In the genomic region with DNA sequence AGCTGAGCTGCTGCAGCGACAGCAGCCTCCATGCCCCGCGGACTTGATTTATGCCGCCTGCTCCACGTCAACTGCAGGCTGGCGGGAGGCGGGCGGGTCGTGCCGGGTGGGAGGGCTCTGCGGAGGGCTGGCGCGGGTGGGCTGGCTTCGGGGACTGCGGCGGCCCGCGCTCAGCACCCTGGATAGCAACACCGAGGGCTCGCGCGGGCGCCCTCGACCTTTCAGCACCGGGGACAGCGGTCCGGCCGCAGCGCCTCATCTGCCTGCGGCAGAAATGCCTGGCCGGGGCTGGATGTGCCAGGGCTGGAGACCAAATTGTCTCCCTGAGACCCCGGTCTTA, we compare ENCODE assay signal across 1 cellular context.
TF ChIP-seq lines count a peak whose summit lies in the region.

No MANE protein-coding gene starts in this region.

TF ChIP-seq in HepG2, 621 proteins besides CTCF, POLR2A, EP300 and RAD21 (continued from another document and continues in another):
- TF ChIP-seq, protein P1, sequence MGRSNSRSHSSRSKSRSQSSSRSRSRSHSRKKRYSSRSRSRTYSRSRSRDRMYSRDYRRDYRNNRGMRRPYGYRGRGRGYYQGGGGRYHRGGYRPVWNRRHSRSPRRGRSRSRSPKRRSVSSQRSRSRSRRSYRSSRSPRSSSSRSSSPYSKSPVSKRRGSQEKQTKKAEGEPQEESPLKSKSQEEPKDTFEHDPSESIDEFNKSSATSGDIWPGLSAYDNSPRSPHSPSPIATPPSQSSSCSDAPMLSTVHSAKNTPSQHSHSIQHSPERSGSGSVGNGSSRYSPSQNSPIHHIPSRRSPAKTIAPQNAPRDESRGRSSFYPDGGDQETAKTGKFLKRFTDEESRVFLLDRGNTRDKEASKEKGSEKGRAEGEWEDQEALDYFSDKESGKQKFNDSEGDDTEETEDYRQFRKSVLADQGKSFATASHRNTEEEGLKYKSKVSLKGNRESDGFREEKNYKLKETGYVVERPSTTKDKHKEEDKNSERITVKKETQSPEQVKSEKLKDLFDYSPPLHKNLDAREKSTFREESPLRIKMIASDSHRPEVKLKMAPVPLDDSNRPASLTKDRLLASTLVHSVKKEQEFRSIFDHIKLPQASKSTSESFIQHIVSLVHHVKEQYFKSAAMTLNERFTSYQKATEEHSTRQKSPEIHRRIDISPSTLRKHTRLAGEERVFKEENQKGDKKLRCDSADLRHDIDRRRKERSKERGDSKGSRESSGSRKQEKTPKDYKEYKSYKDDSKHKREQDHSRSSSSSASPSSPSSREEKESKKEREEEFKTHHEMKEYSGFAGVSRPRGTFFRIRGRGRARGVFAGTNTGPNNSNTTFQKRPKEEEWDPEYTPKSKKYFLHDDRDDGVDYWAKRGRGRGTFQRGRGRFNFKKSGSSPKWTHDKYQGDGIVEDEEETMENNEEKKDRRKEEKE (IDR thresholded peaks at IDR 0.05) = no peak
- TF ChIP-seq NFE2 (CRISPR knock-in tag; IDR thresholded peaks at IDR 0.05) (peak; percentile 86; the same call in 1 of the 2 replicates), ZNF781 (CRISPR knock-in tag; IDR thresholded peaks at IDR 0.05; ENCODE audit: borderline replicate concordance, not compliant biosample characterization) (peak; percentile 99), SAFB2 (CRISPR knock-in tag; IDR thresholded peaks at IDR 0.05; ENCODE audit: borderline replicate concordance, low read depth) (peak; percentile 99), ZNF747 (CRISPR knock-in tag; IDR thresholded peaks at IDR 0.05; ENCODE audit: borderline replicate concordance) (peak; percentile 89), FOXP1 (IDR thresholded peaks at IDR 0.05) (no peak), FOXP1 (CRISPR knock-in tag; IDR thresholded peaks at IDR 0.05) (0 out of 2 replicates have a peak, but pooled peaks have one; percentile 23), SYNCRIP (IDR thresholded peaks at IDR 0.05; ENCODE audit: insufficient read depth, low read depth, low read length) (no peak), HNRNPUL1 (IDR thresholded peaks at IDR 0.05; ENCODE audit: low read depth, low read length) (no peak), ZNF776 (CRISPR knock-in tag; IDR thresholded peaks at IDR 0.05) (peak; percentile 99), KAT2B (IDR thresholded peaks at IDR 0.05; ENCODE audit: borderline replicate concordance, low read depth, low read length) (no peak), SMAD3 (CRISPR knock-in tag; IDR thresholded peaks at IDR 0.05) (peak; percentile 99), NFKB2 (CRISPR knock-in tag; IDR thresholded peaks at IDR 0.05; ENCODE audit: borderline replicate concordance) (peak; percentile 100), SOX13 (IDR thresholded peaks at IDR 0.05) (no peak), SOX13 (CRISPR knock-in tag; conservative IDR thresholded peaks at IDR 0.05 in 1 of 2, IDR thresholded peaks at IDR 0.05 in 1 of 2) (peak in 1 of 2 experiments; percentile 85; a peak in 2 of 4 replicates), MTA1 (CRISPR knock-in tag; IDR thresholded peaks at IDR 0.05; ENCODE audit: borderline replicate concordance) (no peak; the same call in 1 of the 2 replicates), NFIB (CRISPR knock-in tag; IDR thresholded peaks at IDR 0.05; ENCODE audit: borderline replicate concordance) (no peak), ATRX (CRISPR knock-in tag; IDR thresholded peaks at IDR 0.05; ENCODE audit: borderline replicate concordance) (no peak), ATF7 (IDR thresholded peaks at IDR 0.05) (no peak), ATF7 (CRISPR knock-in tag; IDR thresholded peaks at IDR 0.05) (no peak), DNMT1 (CRISPR knock-in tag; IDR thresholded peaks at IDR 0.05) (peak; percentile 99), MTA3 (CRISPR knock-in tag; IDR thresholded peaks at IDR 0.05) (peak; percentile 95), ELF1 (CRISPR knock-in tag; IDR thresholded peaks at IDR 0.05) (peak; percentile 68), ZNF33A (CRISPR knock-in tag; IDR thresholded peaks at IDR 0.05; ENCODE audit: borderline replicate concordance) (peak; percentile 99), RXRB (CRISPR knock-in tag; IDR thresholded peaks at IDR 0.05; ENCODE audit: borderline replicate concordance) (peak; percentile 90), ZNF569 (CRISPR knock-in tag; IDR thresholded peaks at IDR 0.05; ENCODE audit: borderline replicate concordance) (0 out of 2 replicates have a peak, but pooled peaks have one; percentile 60), ZNF44 (CRISPR knock-in tag; IDR thresholded peaks at IDR 0.05) (peak; percentile 98), RAD51 (IDR thresholded peaks at IDR 0.05; ENCODE audit: borderline replicate concordance) (no peak), ZNF24 (IDR thresholded peaks at IDR 0.05) (no peak), MEIS2 (CRISPR knock-in tag; IDR thresholded peaks at IDR 0.05) (peak; percentile 100), ZNF224 (CRISPR knock-in tag; IDR thresholded peaks at IDR 0.05) (peak; percentile 88; the same call in 1 of the 2 replicates), ZNF737 (CRISPR knock-in tag; IDR thresholded peaks at IDR 0.05; ENCODE audit: borderline replicate concordance) (peak; percentile 98), SMARCC2 (IDR thresholded peaks at IDR 0.05) (no peak), KMT2B (CRISPR knock-in tag; IDR thresholded peaks at IDR 0.05) (peak; percentile 92), ZMYM4 (CRISPR knock-in tag; IDR thresholded peaks at IDR 0.05) (peak; percentile 92)
- TF ChIP-seq, protein P2, sequence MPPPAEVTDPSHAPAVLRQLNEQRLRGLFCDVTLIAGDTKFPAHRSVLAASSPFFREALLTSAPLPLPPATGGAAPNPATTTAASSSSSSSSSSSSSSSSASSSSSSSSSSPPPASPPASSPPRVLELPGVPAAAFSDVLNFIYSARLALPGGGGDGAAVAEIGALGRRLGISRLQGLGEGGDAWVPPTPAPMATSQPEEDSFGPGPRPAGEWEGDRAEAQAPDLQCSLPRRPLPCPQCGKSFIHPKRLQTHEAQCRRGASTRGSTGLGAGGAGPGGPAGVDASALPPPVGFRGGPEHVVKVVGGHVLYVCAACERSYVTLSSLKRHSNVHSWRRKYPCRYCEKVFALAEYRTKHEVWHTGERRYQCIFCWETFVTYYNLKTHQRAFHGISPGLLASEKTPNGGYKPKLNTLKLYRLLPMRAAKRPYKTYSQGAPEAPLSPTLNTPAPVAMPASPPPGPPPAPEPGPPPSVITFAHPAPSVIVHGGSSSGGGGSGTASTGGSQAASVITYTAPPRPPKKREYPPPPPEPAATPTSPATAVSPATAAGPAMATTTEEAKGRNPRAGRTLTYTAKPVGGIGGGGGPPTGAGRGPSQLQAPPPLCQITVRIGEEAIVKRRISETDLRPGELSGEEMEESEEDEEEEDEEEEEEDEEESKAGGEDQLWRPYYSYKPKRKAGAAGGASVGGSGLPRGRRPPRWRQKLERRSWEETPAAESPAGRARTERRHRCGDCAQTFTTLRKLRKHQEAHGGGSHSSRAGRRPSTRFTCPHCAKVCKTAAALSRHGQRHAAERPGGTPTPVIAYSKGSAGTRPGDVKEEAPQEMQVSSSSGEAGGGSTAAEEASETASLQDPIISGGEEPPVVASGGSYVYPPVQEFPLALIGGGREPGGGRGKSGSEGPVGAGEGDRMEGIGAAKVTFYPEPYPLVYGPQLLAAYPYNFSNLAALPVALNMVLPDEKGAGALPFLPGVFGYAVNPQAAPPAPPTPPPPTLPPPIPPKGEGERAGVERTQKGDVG (CRISPR knock-in tag; IDR thresholded peaks at IDR 0.05; ENCODE audit: borderline replicate concordance) = 0 out of 2 replicates have a peak, but pooled peaks have one; percentile 50
- TF ChIP-seq, protein P3, sequence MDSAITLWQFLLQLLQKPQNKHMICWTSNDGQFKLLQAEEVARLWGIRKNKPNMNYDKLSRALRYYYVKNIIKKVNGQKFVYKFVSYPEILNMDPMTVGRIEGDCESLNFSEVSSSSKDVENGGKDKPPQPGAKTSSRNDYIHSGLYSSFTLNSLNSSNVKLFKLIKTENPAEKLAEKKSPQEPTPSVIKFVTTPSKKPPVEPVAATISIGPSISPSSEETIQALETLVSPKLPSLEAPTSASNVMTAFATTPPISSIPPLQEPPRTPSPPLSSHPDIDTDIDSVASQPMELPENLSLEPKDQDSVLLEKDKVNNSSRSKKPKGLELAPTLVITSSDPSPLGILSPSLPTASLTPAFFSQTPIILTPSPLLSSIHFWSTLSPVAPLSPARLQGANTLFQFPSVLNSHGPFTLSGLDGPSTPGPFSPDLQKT (CRISPR knock-in tag; IDR thresholded peaks at IDR 0.05; ENCODE audit: borderline replicate concordance) = peak; percentile 96; the same call in 1 of the 2 replicates
- TF ChIP-seq, protein P4, sequence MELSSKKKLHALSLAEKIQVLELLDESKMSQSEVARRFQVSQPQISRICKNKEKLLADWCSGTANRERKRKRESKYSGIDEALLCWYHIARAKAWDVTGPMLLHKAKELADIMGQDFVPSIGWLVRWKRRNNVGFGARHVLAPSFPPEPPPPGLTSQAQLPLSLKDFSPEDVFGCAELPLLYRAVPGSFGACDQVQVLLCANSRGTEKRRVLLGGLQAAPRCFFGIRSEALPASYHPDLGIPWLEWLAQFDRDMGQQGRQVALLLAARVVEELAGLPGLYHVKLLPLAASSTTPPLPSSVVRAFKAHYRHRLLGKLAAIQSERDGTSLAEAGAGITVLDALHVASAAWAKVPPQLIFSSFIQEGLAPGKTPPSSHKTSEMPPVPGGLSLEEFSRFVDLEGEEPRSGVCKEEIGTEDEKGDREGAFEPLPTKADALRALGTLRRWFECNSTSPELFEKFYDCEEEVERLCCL (CRISPR knock-in tag; IDR thresholded peaks at IDR 0.05; ENCODE audit: borderline replicate concordance) = peak; percentile 99; the same call in 1 of the 2 replicates
- TF ChIP-seq, protein P5, sequence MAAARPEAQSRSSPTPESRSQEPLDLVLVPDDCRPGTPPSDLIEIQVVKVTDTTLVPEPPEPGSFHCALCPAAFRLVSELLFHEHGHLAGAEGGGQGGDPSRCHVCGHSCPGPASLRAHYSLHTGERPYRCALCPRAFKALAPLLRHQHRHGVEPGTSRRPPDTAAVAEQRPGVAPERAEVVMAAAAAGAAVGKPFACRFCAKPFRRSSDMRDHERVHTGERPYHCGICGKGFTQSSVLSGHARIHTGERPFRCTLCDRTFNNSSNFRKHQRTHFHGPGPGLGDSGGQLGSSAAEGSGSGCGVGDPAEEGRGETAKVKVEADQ (CRISPR knock-in tag; IDR thresholded peaks at IDR 0.05; ENCODE audit: borderline replicate concordance) = peak; percentile 99
- TF ChIP-seq, protein P6, sequence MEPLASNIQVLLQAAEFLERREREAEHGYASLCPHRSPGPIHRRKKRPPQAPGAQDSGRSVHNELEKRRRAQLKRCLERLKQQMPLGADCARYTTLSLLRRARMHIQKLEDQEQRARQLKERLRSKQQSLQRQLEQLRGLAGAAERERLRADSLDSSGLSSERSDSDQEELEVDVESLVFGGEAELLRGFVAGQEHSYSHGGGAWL (CRISPR knock-in tag; IDR thresholded peaks at IDR 0.05) = peak; percentile 100
- TF ChIP-seq, protein P7, sequence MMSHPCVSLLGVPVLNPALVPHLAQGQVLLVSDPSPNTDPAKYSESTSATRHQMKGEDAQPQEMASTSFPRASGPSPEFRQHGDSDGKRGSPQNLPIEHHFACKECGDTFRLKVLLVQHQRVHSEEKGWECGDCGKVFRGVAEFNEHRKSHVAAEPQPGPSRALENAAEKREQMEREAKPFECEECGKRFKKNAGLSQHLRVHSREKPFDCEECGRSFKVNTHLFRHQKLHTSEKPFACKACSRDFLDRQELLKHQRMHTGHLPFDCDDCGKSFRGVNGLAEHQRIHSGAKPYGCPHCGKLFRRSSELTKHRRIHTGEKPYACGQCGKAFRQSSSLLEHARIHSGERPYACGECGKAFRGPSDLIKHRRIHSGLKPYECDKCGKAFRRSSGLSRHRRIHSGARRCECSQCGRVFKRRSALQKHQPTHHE (CRISPR knock-in tag; IDR thresholded peaks at IDR 0.05; ENCODE audit: borderline replicate concordance) = peak; percentile 97
- TF ChIP-seq, protein P8, sequence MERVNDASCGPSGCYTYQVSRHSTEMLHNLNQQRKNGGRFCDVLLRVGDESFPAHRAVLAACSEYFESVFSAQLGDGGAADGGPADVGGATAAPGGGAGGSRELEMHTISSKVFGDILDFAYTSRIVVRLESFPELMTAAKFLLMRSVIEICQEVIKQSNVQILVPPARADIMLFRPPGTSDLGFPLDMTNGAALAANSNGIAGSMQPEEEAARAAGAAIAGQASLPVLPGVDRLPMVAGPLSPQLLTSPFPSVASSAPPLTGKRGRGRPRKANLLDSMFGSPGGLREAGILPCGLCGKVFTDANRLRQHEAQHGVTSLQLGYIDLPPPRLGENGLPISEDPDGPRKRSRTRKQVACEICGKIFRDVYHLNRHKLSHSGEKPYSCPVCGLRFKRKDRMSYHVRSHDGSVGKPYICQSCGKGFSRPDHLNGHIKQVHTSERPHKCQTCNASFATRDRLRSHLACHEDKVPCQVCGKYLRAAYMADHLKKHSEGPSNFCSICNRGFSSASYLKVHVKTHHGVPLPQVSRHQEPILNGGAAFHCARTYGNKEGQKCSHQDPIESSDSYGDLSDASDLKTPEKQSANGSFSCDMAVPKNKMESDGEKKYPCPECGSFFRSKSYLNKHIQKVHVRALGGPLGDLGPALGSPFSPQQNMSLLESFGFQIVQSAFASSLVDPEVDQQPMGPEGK (CRISPR knock-in tag; IDR thresholded peaks at IDR 0.05) = peak; percentile 71
- TF ChIP-seq, protein P9, sequence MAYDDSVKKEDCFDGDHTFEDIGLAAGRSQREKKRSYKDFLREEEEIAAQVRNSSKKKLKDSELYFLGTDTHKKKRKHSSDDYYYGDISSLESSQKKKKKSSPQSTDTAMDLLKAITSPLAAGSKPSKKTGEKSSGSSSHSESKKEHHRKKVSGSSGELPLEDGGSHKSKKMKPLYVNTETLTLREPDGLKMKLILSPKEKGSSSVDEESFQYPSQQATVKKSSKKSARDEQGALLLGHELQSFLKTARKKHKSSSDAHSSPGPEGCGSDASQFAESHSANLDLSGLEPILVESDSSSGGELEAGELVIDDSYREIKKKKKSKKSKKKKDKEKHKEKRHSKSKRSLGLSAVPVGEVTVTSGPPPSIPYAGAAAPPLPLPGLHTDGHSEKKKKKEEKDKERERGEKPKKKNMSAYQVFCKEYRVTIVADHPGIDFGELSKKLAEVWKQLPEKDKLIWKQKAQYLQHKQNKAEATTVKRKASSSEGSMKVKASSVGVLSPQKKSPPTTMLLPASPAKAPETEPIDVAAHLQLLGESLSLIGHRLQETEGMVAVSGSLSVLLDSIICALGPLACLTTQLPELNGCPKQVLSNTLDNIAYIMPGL (CRISPR knock-in tag; IDR thresholded peaks at IDR 0.05; ENCODE audit: borderline replicate concordance in 1 of 2, low read depth in 1 of 2) = peak in 1 of 2 experiments; percentile 80; a peak in 1 of 4 replicates
- TF ChIP-seq, protein P10, sequence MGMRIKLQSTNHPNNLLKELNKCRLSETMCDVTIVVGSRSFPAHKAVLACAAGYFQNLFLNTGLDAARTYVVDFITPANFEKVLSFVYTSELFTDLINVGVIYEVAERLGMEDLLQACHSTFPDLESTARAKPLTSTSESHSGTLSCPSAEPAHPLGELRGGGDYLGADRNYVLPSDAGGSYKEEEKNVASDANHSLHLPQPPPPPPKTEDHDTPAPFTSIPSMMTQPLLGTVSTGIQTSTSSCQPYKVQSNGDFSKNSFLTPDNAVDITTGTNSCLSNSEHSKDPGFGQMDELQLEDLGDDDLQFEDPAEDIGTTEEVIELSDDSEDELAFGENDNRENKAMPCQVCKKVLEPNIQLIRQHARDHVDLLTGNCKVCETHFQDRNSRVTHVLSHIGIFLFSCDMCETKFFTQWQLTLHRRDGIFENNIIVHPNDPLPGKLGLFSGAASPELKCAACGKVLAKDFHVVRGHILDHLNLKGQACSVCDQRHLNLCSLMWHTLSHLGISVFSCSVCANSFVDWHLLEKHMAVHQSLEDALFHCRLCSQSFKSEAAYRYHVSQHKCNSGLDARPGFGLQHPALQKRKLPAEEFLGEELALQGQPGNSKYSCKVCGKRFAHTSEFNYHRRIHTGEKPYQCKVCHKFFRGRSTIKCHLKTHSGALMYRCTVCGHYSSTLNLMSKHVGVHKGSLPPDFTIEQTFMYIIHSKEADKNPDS (CRISPR knock-in tag; IDR thresholded peaks at IDR 0.05) = peak; percentile 94
